33 cellular contexts compared by ENCODE assay signal in genomic region chr12:108586306-108586705, GRCh38. TPM values are rescaled to one million over a fixed set of nuclear protein-coding genes. Genes with fewer than 3 reads are reported as not detected.
"Had no signal": no experiment of that assay in that cellular context is flagged by ENCODE, and none has a peak within 500 bp of the region (broad histone marks: within the 10 kb centered on the region; RNA-seq: fewer than 3 reads in every experiment).

No MANE protein-coding gene starts in this region.

- ATAC-seq: foreskin keratinocyte; heart right ventricle; left lobe of liver; mucosa of descending colon; sciatic nerve; stimulated activated effector memory CD8-positive, alpha-beta T cell treated with anti-CD3 and anti-CD28 coated beads, Interleukin-12 subunit alpha, Interleukin-12 subunit beta, amount 100 ng/mL, for 72 hours; stimulated activated naive CD8-positive, alpha-beta T cell treated with anti-CD3 and anti-CD28 coated beads, Interleukin-15, Interleukin-2, amounts not matched to agents 100 U/mL and 50 U/mL, for 24 hours had no signal

- H2AFZ ChIP-seq: parathyroid adenoma had no signal

- H3K4me1 ChIP-seq: colonic mucosa, foreskin keratinocyte, parathyroid adenoma, prostate gland, right atrium auricular region, tibial artery had no signal

- FAIRE-seq: endothelial cell of umbilical vein, islet of Langerhans had no signal

- H3K36me3 ChIP-seq: colonic mucosa, esophagus muscularis mucosa, heart right ventricle, neutrophil, prostate gland, right atrium auricular region, tibial artery, upper lobe of left lung, uterus had no signal

- H3K27me3 Mint-ChIP-seq: dendritic cell treated with granulocyte-macrophage colony-stimulating factor and Interleukin-4, amounts not matched to agents 40 ng/mL and 50 ng/mL, for 4 days had no signal

- H3K4me2 ChIP-seq: smooth muscle cell had no signal

- H3K27ac ChIP-seq: colonic mucosa, esophagus muscularis mucosa, foreskin keratinocyte, heart right ventricle, neutrophil, parathyroid adenoma, prostate gland, right atrium auricular region, testis, tibial artery, upper lobe of left lung, uterus had no signal

- H3K9me3 Mint-ChIP-seq: central memory CD8-positive, alpha-beta T cell; dendritic cell treated with granulocyte-macrophage colony-stimulating factor and Interleukin-4, amounts not matched to agents 40 ng/mL and 50 ng/mL, for 4 days; memory B cell; naive B cell; stimulated activated effector memory CD8-positive, alpha-beta T cell treated with anti-CD3 and anti-CD28 coated beads, Interleukin-12 subunit alpha, Interleukin-12 subunit beta, amount 100 ng/mL, for 72 hours had no signal

- H3K4me1 Mint-ChIP-seq: central memory CD8-positive, alpha-beta T cell; memory B cell; stimulated activated effector memory CD8-positive, alpha-beta T cell treated with anti-CD3 and anti-CD28 coated beads, Interleukin-12 subunit alpha, Interleukin-12 subunit beta, amount 100 ng/mL, for 72 hours had no signal

- H3K27me3 ChIP-seq: colonic mucosa, heart right ventricle, neutrophil, right atrium auricular region, testis, upper lobe of left lung, uterus had no signal

- H3K4me3 Mint-ChIP-seq: central memory CD8-positive, alpha-beta T cell; dendritic cell treated with granulocyte-macrophage colony-stimulating factor and Interleukin-4, amounts not matched to agents 40 ng/mL and 50 ng/mL, for 4 days; memory B cell; mesothelial cell of epicardium; naive B cell; stimulated activated effector memory CD8-positive, alpha-beta T cell treated with anti-CD3 and anti-CD28 coated beads, Interleukin-12 subunit alpha, Interleukin-12 subunit beta, amount 100 ng/mL, for 72 hours had no signal

- H3K4me3 ChIP-seq: colonic mucosa, esophagus muscularis mucosa, heart right ventricle, lung, mucosa of descending colon, prostate gland, right atrium auricular region, smooth muscle cell, testis, tibial artery, upper lobe of left lung, uterus had no signal

- DNase-seq: colonic mucosa; effector memory CD4-positive, alpha-beta T cell; foreskin keratinocyte; glutamatergic neuron; heart right ventricle; hippocampal formation; mucosa of descending colon; naive B cell; stimulated activated CD4-positive, alpha-beta T cell treated with anti-CD3 and anti-CD28 coated beads, Interleukin-2, amount 100 ng/mL, for 24 hours; stimulated activated CD4-positive, alpha-beta T cell treated with anti-CD3 and anti-CD28 coated beads, Interleukin-4, amount 100 ng/mL, for 24 hours; stimulated activated naive CD8-positive, alpha-beta T cell treated with anti-CD3 and anti-CD28 coated beads, Interleukin-15, Interleukin-2, amounts not matched to agents 100 U/mL and 50 U/mL, for 24 hours; substantia nigra; testis; tibial artery; upper lobe of left lung; uterus had no signal

- H3K79me2 ChIP-seq: parathyroid adenoma had no signal

- H3K36me3 Mint-ChIP-seq: memory B cell; mesothelial cell of epicardium; naive B cell; stimulated activated effector memory CD8-positive, alpha-beta T cell treated with anti-CD3 and anti-CD28 coated beads, Interleukin-12 subunit alpha, Interleukin-12 subunit beta, amount 100 ng/mL, for 72 hours had no signal

- H3K27ac Mint-ChIP-seq: dendritic cell treated with granulocyte-macrophage colony-stimulating factor and Interleukin-4, amounts not matched to agents 40 ng/mL and 50 ng/mL, for 4 days; memory B cell; mesothelial cell of epicardium; stimulated activated effector memory CD8-positive, alpha-beta T cell treated with anti-CD3 and anti-CD28 coated beads, Interleukin-12 subunit alpha, Interleukin-12 subunit beta, amount 100 ng/mL, for 72 hours had no signal

- H3K9ac ChIP-seq: parathyroid adenoma had no signal

- H3K9me3 ChIP-seq: colonic mucosa, esophagus muscularis mucosa, heart right ventricle, mucosa of descending colon, neutrophil, prostate gland, right atrium auricular region, testis, tibial artery, upper lobe of left lung, uterus had no signal

RNA-seq across cellular contexts. Expression of gene TMEM119, which starts 11.6 kb away (rescaled TPM):
- total RNA-seq: endothelial cell of umbilical vein, foreskin keratinocyte had no signal
- polyA plus RNA-seq: endothelial cell of umbilical vein, neural cell had no signal

RNA-seq across cellular contexts. Expression of gene SELPLG, which starts 47.4 kb away (rescaled TPM):
- total RNA-seq: mesothelial cell of epicardium had no signal
